ENCODE assay signal across 1 cellular context in the genomic region with DNA sequence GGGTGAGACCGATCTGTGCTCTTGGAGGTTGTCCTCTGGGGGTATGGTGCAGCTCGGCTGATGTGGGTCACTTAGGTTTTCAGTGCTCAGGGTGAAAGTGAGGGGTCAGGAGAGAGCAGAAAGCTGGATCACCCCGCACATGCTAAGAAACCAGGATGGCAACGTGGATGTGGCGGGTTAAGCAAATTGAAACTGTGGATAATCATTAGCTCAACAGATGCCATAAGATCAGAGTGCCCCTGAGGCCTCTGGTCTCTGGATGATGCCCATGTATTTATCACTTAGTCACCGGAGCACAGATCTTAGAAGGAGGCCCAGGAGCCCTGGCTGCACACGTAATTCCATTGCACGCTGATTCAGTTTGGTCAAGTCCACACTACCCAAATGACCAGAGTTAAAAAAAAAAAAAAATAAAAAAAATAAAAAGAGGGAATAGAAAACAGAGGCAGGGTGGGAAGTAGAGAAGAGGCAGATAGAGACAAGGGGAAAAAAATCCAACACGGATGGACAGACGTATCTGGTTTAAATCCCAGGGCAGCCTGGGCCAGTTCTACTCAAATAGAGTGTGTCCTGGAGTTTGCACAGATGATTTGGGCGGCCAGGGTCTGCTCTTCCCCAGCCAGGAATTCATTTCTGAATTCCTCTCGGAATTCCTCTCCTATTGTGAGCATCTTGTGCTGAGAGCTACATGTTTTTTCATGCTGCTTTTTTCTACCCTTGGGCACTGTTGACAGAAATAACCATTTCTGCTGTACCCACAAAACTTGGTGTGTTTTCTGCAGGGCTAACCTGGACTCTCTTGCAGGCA.
TF ChIP-seq lines count a peak whose summit lies in the region.

No MANE protein-coding gene starts in this region.

TF ChIP-seq in HepG2, 621 proteins besides CTCF, POLR2A, EP300 and RAD21 (continued from another document and continues in another):
- TF ChIP-seq, protein P1, sequence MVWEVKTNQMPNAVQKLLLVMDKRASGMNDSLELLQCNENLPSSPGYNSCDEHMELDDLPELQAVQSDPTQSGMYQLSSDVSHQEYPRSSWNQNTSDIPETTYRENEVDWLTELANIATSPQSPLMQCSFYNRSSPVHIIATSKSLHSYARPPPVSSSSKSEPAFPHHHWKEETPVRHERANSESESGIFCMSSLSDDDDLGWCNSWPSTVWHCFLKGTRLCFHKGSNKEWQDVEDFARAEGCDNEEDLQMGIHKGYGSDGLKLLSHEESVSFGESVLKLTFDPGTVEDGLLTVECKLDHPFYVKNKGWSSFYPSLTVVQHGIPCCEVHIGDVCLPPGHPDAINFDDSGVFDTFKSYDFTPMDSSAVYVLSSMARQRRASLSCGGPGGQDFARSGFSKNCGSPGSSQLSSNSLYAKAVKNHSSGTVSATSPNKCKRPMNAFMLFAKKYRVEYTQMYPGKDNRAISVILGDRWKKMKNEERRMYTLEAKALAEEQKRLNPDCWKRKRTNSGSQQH (CRISPR knock-in tag; IDR thresholded peaks at IDR 0.05; ENCODE audit: low read depth) = 0 out of 2 replicates have a peak, but pooled peaks have one; percentile 11
- peak; percentile 62; the same call in 1 of the 2 replicates for TF ChIP-seq KAT7 (CRISPR knock-in tag; IDR thresholded peaks at IDR 0.05; ENCODE audit: borderline replicate concordance)
- no peak for TF ChIP-seq ZFP36 (IDR thresholded peaks at IDR 0.05; ENCODE audit: borderline replicate concordance, low read depth, low read length, partially characterized antibody)
- TF ChIP-seq ZNF782 (CRISPR knock-in tag; IDR thresholded peaks at IDR 0.05; ENCODE audit: borderline replicate concordance) = 0 out of 2 replicates have a peak, but pooled peaks have one; percentile 27
- TF ChIP-seq CHD4 (IDR thresholded peaks at IDR 0.05; ENCODE audit: borderline replicate concordance, low read length) = no peak
- TF ChIP-seq ZNF772 (CRISPR knock-in tag; IDR thresholded peaks at IDR 0.05) = no peak
- 0 out of 2 replicates have a peak, but pooled peaks have one; percentile 8 for TF ChIP-seq ELF1 (CRISPR knock-in tag; IDR thresholded peaks at IDR 0.05)
- TF ChIP-seq, protein P2, sequence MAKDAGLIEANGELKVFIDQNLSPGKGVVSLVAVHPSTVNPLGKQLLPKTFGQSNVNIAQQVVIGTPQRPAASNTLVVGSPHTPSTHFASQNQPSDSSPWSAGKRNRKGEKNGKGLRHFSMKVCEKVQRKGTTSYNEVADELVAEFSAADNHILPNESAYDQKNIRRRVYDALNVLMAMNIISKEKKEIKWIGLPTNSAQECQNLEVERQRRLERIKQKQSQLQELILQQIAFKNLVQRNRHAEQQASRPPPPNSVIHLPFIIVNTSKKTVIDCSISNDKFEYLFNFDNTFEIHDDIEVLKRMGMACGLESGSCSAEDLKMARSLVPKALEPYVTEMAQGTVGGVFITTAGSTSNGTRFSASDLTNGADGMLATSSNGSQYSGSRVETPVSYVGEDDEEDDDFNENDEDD (CRISPR knock-in tag; IDR thresholded peaks at IDR 0.05; ENCODE audit: borderline replicate concordance) = peak; percentile 61; the same call in 1 of the 2 replicates
- no peak for TF ChIP-seq ZSCAN9 (CRISPR knock-in tag; IDR thresholded peaks at IDR 0.05; ENCODE audit: borderline replicate concordance)
- TF ChIP-seq, protein P3, sequence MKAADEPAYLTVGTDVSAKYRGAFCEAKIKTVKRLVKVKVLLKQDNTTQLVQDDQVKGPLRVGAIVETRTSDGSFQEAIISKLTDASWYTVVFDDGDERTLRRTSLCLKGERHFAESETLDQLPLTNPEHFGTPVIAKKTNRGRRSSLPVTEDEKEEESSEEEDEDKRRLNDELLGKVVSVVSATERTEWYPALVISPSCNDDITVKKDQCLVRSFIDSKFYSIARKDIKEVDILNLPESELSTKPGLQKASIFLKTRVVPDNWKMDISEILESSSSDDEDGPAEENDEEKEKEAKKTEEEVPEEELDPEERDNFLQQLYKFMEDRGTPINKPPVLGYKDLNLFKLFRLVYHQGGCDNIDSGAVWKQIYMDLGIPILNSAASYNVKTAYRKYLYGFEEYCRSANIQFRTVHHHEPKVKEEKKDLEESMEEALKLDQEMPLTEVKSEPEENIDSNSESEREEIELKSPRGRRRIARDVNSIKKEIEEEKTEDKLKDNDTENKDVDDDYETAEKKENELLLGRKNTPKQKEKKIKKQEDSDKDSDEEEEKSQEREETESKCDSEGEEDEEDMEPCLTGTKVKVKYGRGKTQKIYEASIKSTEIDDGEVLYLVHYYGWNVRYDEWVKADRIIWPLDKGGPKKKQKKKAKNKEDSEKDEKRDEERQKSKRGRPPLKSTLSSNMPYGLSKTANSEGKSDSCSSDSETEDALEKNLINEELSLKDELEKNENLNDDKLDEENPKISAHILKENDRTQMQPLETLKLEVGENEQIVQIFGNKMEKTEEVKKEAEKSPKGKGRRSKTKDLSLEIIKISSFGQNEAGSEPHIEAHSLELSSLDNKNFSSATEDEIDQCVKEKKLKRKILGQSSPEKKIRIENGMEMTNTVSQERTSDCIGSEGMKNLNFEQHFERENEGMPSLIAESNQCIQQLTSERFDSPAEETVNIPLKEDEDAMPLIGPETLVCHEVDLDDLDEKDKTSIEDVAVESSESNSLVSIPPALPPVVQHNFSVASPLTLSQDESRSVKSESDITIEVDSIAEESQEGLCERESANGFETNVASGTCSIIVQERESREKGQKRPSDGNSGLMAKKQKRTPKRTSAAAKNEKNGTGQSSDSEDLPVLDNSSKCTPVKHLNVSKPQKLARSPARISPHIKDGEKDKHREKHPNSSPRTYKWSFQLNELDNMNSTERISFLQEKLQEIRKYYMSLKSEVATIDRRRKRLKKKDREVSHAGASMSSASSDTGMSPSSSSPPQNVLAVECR (CRISPR knock-in tag; IDR thresholded peaks at IDR 0.05; ENCODE audit: borderline replicate concordance) = no peak; the same call in 1 of the 2 replicates
- TF ChIP-seq, protein P4, sequence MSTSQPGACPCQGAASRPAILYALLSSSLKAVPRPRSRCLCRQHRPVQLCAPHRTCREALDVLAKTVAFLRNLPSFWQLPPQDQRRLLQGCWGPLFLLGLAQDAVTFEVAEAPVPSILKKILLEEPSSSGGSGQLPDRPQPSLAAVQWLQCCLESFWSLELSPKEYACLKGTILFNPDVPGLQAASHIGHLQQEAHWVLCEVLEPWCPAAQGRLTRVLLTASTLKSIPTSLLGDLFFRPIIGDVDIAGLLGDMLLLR (CRISPR knock-in tag; IDR thresholded peaks at IDR 0.05) = no peak
- peak; percentile 57; the same call in 1 of the 2 replicates for TF ChIP-seq NR2F2 (IDR thresholded peaks at IDR 0.05; ENCODE audit: borderline replicate concordance, low read depth)
- TF ChIP-seq ZZZ3 (CRISPR knock-in tag; IDR thresholded peaks at IDR 0.05; ENCODE audit: borderline replicate concordance) = no peak
- no peak for TF ChIP-seq ZNF816 (CRISPR knock-in tag; IDR thresholded peaks at IDR 0.05; ENCODE audit: borderline replicate concordance)
- no peak for TF ChIP-seq ZNF10 (CRISPR knock-in tag; IDR thresholded peaks at IDR 0.05; ENCODE audit: borderline replicate concordance, low read depth)
- peak; percentile 38; the same call in 1 of the 2 replicates for TF ChIP-seq ZNF263 (CRISPR knock-in tag; IDR thresholded peaks at IDR 0.05)
- TF ChIP-seq, protein P5, sequence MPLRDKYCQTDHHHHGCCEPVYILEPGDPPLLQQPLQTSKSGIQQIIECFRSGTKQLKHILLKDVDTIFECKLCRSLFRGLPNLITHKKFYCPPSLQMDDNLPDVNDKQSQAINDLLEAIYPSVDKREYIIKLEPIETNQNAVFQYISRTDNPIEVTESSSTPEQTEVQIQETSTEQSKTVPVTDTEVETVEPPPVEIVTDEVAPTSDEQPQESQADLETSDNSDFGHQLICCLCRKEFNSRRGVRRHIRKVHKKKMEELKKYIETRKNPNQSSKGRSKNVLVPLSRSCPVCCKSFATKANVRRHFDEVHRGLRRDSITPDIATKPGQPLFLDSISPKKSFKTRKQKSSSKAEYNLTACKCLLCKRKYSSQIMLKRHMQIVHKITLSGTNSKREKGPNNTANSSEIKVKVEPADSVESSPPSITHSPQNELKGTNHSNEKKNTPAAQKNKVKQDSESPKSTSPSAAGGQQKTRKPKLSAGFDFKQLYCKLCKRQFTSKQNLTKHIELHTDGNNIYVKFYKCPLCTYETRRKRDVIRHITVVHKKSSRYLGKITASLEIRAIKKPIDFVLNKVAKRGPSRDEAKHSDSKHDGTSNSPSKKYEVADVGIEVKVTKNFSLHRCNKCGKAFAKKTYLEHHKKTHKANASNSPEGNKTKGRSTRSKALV (CRISPR knock-in tag; IDR thresholded peaks at IDR 0.05) = no peak
- no peak for TF ChIP-seq ZNF570 (CRISPR knock-in tag; IDR thresholded peaks at IDR 0.05; ENCODE audit: borderline replicate concordance)
- TF ChIP-seq ZBTB38 (CRISPR knock-in tag; IDR thresholded peaks at IDR 0.05) = 0 out of 2 replicates have a peak, but pooled peaks have one; percentile 26
- TF ChIP-seq AGO1 (IDR thresholded peaks at IDR 0.05; ENCODE audit: low read depth, low read length, poor library complexity, severe bottlenecking) = no peak
- 0 out of 2 replicates have a peak, but pooled peaks have one; percentile 38 for TF ChIP-seq ZBTB20 (CRISPR knock-in tag; IDR thresholded peaks at IDR 0.05; ENCODE audit: borderline replicate concordance, low read depth)
- TF ChIP-seq, protein P6, sequence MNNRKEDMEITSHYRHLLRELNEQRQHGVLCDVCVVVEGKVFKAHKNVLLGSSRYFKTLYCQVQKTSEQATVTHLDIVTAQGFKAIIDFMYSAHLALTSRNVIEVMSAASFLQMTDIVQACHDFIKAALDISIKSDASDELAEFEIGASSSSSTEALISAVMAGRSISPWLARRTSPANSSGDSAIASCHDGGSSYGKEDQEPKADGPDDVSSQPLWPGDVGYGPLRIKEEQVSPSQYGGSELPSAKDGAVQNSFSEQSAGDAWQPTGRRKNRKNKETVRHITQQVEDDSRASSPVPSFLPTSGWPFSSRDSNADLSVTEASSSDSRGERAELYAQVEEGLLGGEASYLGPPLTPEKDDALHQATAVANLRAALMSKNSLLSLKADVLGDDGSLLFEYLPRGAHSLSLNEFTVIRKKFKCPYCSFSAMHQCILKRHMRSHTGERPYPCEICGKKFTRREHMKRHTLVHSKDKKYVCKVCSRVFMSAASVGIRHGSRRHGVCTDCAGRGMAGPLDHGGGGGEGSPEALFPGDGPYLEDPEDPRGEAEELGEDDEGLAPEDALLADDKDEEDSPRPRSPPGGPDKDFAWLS (CRISPR knock-in tag; IDR thresholded peaks at IDR 0.05; ENCODE audit: borderline replicate concordance) = no peak
- no peak for TF ChIP-seq ZKSCAN1 (IDR thresholded peaks at IDR 0.05; ENCODE audit: low read length)
- TF ChIP-seq RBM39 (IDR thresholded peaks at IDR 0.05; ENCODE audit: low read depth, low read length, poor library complexity, severe bottlenecking) = no peak
- no peak for TF ChIP-seq ZNF75D (CRISPR knock-in tag; IDR thresholded peaks at IDR 0.05; ENCODE audit: borderline replicate concordance)
- TF ChIP-seq, protein P7, sequence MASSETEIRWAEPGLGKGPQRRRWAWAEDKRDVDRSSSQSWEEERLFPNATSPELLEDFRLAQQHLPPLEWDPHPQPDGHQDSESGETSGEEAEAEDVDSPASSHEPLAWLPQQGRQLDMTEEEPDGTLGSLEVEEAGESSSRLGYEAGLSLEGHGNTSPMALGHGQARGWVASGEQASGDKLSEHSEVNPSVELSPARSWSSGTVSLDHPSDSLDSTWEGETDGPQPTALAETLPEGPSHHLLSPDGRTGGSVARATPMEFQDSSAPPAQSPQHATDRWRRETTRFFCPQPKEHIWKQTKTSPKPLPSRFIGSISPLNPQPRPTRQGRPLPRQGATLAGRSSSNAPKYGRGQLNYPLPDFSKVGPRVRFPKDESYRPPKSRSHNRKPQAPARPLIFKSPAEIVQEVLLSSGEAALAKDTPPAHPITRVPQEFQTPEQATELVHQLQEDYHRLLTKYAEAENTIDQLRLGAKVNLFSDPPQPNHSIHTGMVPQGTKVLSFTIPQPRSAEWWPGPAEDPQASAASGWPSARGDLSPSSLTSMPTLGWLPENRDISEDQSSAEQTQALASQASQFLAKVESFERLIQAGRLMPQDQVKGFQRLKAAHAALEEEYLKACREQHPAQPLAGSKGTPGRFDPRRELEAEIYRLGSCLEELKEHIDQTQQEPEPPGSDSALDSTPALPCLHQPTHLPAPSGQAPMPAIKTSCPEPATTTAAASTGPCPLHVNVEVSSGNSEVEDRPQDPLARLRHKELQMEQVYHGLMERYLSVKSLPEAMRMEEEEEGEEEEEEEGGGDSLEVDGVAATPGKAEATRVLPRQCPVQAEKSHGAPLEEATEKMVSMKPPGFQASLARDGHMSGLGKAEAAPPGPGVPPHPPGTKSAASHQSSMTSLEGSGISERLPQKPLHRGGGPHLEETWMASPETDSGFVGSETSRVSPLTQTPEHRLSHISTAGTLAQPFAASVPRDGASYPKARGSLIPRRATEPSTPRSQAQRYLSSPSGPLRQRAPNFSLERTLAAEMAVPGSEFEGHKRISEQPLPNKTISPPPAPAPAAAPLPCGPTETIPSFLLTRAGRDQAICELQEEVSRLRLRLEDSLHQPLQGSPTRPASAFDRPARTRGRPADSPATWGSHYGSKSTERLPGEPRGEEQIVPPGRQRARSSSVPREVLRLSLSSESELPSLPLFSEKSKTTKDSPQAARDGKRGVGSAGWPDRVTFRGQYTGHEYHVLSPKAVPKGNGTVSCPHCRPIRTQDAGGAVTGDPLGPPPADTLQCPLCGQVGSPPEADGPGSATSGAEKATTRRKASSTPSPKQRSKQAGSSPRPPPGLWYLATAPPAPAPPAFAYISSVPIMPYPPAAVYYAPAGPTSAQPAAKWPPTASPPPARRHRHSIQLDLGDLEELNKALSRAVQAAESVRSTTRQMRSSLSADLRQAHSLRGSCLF (CRISPR knock-in tag; IDR thresholded peaks at IDR 0.05; ENCODE audit: borderline replicate concordance) = no peak
- peak; percentile 38; the same call in 1 of the 2 replicates for TF ChIP-seq ZFY (CRISPR knock-in tag; IDR thresholded peaks at IDR 0.05)
- TF ChIP-seq, protein P8, sequence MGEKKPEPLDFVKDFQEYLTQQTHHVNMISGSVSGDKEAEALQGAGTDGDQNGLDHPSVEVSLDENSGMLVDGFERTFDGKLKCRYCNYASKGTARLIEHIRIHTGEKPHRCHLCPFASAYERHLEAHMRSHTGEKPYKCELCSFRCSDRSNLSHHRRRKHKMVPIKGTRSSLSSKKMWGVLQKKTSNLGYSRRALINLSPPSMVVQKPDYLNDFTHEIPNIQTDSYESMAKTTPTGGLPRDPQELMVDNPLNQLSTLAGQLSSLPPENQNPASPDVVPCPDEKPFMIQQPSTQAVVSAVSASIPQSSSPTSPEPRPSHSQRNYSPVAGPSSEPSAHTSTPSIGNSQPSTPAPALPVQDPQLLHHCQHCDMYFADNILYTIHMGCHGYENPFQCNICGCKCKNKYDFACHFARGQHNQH (CRISPR knock-in tag; IDR thresholded peaks at IDR 0.05) = 0 out of 2 replicates have a peak, but pooled peaks have one; percentile 29
- no peak for TF ChIP-seq CCAR2 (optimal IDR thresholded peaks at IDR 0.05; ENCODE audit: low read depth, low read length)
- TF ChIP-seq FOXM1 (CRISPR knock-in tag; IDR thresholded peaks at IDR 0.05) = no peak
- peak; percentile 62; the same call in 1 of the 2 replicates for TF ChIP-seq RCOR2 (CRISPR knock-in tag; IDR thresholded peaks at IDR 0.05)
- TF ChIP-seq, protein P9, sequence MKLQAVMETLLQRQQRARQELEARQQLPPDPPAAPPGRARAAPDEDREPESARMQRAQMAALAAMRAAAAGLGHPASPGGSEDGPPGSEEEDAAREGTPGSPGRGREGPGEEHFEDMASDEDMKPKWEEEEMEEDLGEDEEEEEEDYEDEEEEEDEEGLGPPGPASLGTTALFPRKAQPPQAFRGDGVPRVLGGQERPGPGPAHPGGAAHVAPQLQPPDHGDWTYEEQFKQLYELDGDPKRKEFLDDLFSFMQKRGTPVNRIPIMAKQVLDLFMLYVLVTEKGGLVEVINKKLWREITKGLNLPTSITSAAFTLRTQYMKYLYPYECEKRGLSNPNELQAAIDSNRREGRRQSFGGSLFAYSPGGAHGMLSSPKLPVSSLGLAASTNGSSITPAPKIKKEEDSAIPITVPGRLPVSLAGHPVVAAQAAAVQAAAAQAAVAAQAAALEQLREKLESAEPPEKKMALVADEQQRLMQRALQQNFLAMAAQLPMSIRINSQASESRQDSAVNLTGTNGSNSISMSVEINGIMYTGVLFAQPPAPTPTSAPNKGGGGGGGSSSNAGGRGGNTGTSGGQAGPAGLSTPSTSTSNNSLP (IDR thresholded peaks at IDR 0.05; ENCODE audit: low read depth, low read length) = peak; percentile 75; the same call in 1 of the 2 replicates
- no peak for TF ChIP-seq PHF21A (CRISPR knock-in tag; IDR thresholded peaks at IDR 0.05)
